In genomic region chr15:68431037-68431791, GRCh38 we compare ENCODE assay signal across 9 cellular contexts. TPM values are rescaled to one million over a fixed set of nuclear protein-coding genes. Genes with fewer than 3 reads are reported as not detected.
DNase-seq lines count a peak whose midpoint lies in the region; ATAC-seq and TF ChIP-seq lines count a peak whose summit lies in the region.
"Had no signal": no experiment of that assay in that cellular context is flagged by ENCODE, and none has a peak within 500 bp of the region (broad histone marks: within the 10 kb centered on the region; RNA-seq: fewer than 3 reads in every experiment).

No MANE protein-coding gene starts in this region.

- peaks cover 34% of the 10 kb centered on the region for H3K4me1 ChIP-seq in BLaER1
- peaks cover 3% of the 10 kb centered on the region; the same call in 1 of the 2 replicates for H3K4me1 ChIP-seq in SJCRH30
- peaks cover 5 to 19% (median 15%) of the 10 kb centered on the region in 9 donors for H3K4me1 ChIP-seq in heart right ventricle
- H3K4me1 ChIP-seq in ovary (ENCODE audit: insufficient read depth), result peaks cover 1% of the 10 kb centered on the region

- TF ChIP-seq POLR2A in ovary (IDR thresholded peaks at IDR 0.05), result no peak

- WGBS in heart right ventricle, 2 donors, result 8 to 10% methylated on average over 63 to 69 of the region's 69 CpGs
- WGBS in ovary, 3 donors, result 2% methylated on average over 49 to 69 of the region's 69 CpGs

- H3K27ac ChIP-seq in BLaER1 (no peak overlapping the region), SJCRH30 (no peak overlapping the region), heart right ventricle (peak overlapping the region in 9 of 10 donors; percentile 7 to 72 (median 57)), ovary (no peak overlapping the region)

- H3K27me3 ChIP-seq in BLaER1 (peaks cover 61% of the 10 kb centered on the region), SJCRH30 (peaks cover 3% of the 10 kb centered on the region; the same call in 1 of the 2 replicates), heart right ventricle (peaks cover 0 to 64% (median 52%) of the 10 kb centered on the region in 7 donors), ovary (no peaks in the 10 kb centered on the region)

- H3K4me3 ChIP-seq in BLaER1 (peak overlapping the region; percentile 61), SJCRH30 (peak overlapping the region; percentile 55), heart right ventricle (peak overlapping the region; percentile 49 to 65 (median 58)), ovary (peak overlapping the region; percentile 51)

- H3K9me3 ChIP-seq in BLaER1 (no peaks in the 10 kb centered on the region), SJCRH30 (replicated peaks) (no peaks in the 10 kb centered on the region), heart right ventricle (no peaks in the 10 kb centered on the region), ovary (no peaks in the 10 kb centered on the region)

- no peak for TF ChIP-seq EP300 in ovary (IDR thresholded peaks at IDR 0.05)

- peak overlapping the region; percentile 46; the same call in 1 of the 2 replicates for H3K9ac ChIP-seq in BLaER1

- TF ChIP-seq CTCF in heart right ventricle (IDR thresholded peaks at IDR 0.05) (no peak), ovary (IDR thresholded peaks at IDR 0.05) (no peak)

- ATAC-seq in heart right ventricle, result peak; percentile 58 to 77 (median 68)
- no peak for ATAC-seq in HG03354 (IDR thresholded peaks at IDR 0.05; ENCODE audit: poor library complexity, severe bottlenecking, unreplicated experiment)
- ATAC-seq in GM21619 (IDR thresholded peaks at IDR 0.05; ENCODE audit: unreplicated experiment), result no peak

- DNase-seq in SJCRH30 (no peak), heart right ventricle (peak; percentile 47 to 64), ovary (peak; percentile 22 to 66 (median 55)), superior temporal gyrus (ENCODE audit: extremely low spot score) (no peak), HuH-7.5 (ENCODE audit: low spot score) (no peak)
- DNase-seq: SIG-M5 had no signal

- intact Hi-C loops in heart right ventricle (cut with DNase I) (no loop called here), ovary (cut with DNase I) (no loop called here)

- H4K20me1 ChIP-seq in BLaER1, result peaks cover 15% of the 10 kb centered on the region

- H3K36me3 ChIP-seq in BLaER1 (no peaks in the 10 kb centered on the region), SJCRH30 (no peaks in the 10 kb centered on the region), heart right ventricle (no peaks in the 10 kb centered on the region), ovary (no peaks in the 10 kb centered on the region)

- peak overlapping the region; percentile 98 for H3K4me2 ChIP-seq in BLaER1

RNA-seq across cellular contexts. Expression of gene ITGA11, which starts 0.7 kb away (rescaled TPM):
- not detected in 2 replicates for total RNA-seq in SJCRH30 (2014; rRNA removed; shearing (Covaris generic))
- total RNA-seq in heart right ventricle (10 to 100 TPM in 7 of 10 donors, 1 to 10 TPM in 3; 4.4 to 25.9 (median 13.4) TPM), ovary (10 to 100 TPM in 2 of 7 donors, 1 to 10 TPM in 5; 1.2 to 25.2 (median 4.4) TPM)
- polyA plus RNA-seq in heart right ventricle (1 to 10 TPM; 1.4 to 4.5 TPM), ovary (10 to 100 TPM in 1 of 2 donors, 1 to 10 TPM in 1; 2.2 to 34.5 TPM)

Comparison
In these comparisons a context has a peak if more than half of its experiments do, and no peak if none do; other contexts are left out.
1. H3K27ac ChIP-seq: peak in heart right ventricle (9 of 10); none in BLaER1 (single experiment), SJCRH30 (single experiment) and ovary (0 of 2).
2. DNase-seq: peak in heart right ventricle (2 of 2) and ovary (5 of 5); none in SJCRH30 (0 of 2), superior temporal gyrus (single experiment) and HuH-7.5 (single experiment).
3. ATAC-seq: peak in heart right ventricle (8 of 8); none in HG03354 (single experiment) and GM21619 (single experiment).
4. Peak in every context shown above with its lines, with median percentiles within 50 percentile points of each other: H3K4me3 ChIP-seq.